15 cellular contexts compared by ENCODE assay signal in genomic region chr17:80941743-80942211, GRCh38. TPM values are rescaled to one million over a fixed set of nuclear protein-coding genes. Genes with fewer than 3 reads are reported as not detected.
DNase-seq lines count a peak whose midpoint lies in the region; ATAC-seq and TF ChIP-seq lines count a peak whose summit lies in the region.
"Had no signal": no experiment of that assay in that cellular context is flagged by ENCODE, and none has a peak within 500 bp of the region (broad histone marks: within the 10 kb centered on the region; RNA-seq: fewer than 3 reads in every experiment).

No MANE protein-coding gene starts in this region.

- H3K36me3 ChIP-seq in left lung = peaks cover 0 to 30% of the 10 kb centered on the region in 2 donors
- H3K36me3 ChIP-seq in stomach smooth muscle (ENCODE audit: control insufficient read depth in 2 of 2, insufficient read depth in 2 of 2, low read length in 2 of 2) = peaks cover 9 to 11% of the 10 kb centered on the region in 2 donors
- H3K36me3 ChIP-seq in mesendoderm (ENCODE audit: control insufficient read depth, insufficient read depth, low read length) = no peaks in the 10 kb centered on the region

- no peaks in the 10 kb centered on the region for H3K79me1 ChIP-seq in mesendoderm (ENCODE audit: low read length)

- H3K23ac ChIP-seq in mesendoderm (ENCODE audit: low read length) = no peak overlapping the region

- no peak overlapping the region for H3K4me2 ChIP-seq in mesendoderm (ENCODE audit: low read length)

- no peak overlapping the region for H2BK5ac ChIP-seq in mesendoderm (ENCODE audit: low read length)

- H3K79me2 ChIP-seq in mesendoderm (ENCODE audit: control insufficient read depth, insufficient read depth, low read length) = no peaks in the 10 kb centered on the region

- WGBS in mesendoderm (ENCODE audit: extremely low coverage, insufficient coverage, low lambda C conversion rate) = no CpG with 5 or more reads among the region's 28 CpGs

- no peak overlapping the region for H3K4me3 ChIP-seq in left lung
- peak overlapping the region; percentile 18 to 22 for H3K4me3 ChIP-seq in stomach smooth muscle (ENCODE audit: low read length in 2 of 2)
- H3K4me3 ChIP-seq in mesendoderm (ENCODE audit: low read length) = no peak overlapping the region
- H3K4me3 ChIP-seq: MG63, SJSA1 had no signal

- H3K9ac ChIP-seq in stomach smooth muscle (ENCODE audit: low read length in 2 of 2) (peak overlapping the region; percentile 43 to 66), mesendoderm (ENCODE audit: low read length) (no peak overlapping the region)

- H3K9me3 ChIP-seq in left lung (no peaks in the 10 kb centered on the region), stomach smooth muscle (ENCODE audit: control insufficient read depth in 2 of 2, low read length in 2 of 2) (no peaks in the 10 kb centered on the region)
- H3K9me3 ChIP-seq: MG63, SJSA1 had no signal

- peak; percentile 77 for DNase-seq in GM03348 (ENCODE audit: low spot score)
- DNase-seq in cerebellar cortex (ENCODE audit: low spot score) = peak; percentile 38
- DNase-seq in left lung = peak; percentile 33 to 43
- DNase-seq in mesendoderm = no peak
- no peak for DNase-seq in KG1 (lab: John Stamatoyannopoulos, UW)
- DNase-seq in NCI-H2029 (lab: John Stamatoyannopoulos, UW) = no peak
- DNase-seq: activated CD4-positive, CD25-positive, alpha-beta regulatory T cell; activated gamma-delta T cell treated with Interleukin-2 at 50 U/mL for 16 hours; effector memory CD4-positive, alpha-beta T cell; NCI-H510A treated with DMSO at 0.1 percent for 48 hours; stimulated activated naive CD4-positive, alpha-beta T cell treated with Interleukin-2 at 50 U/mL for 16 hours had no signal

- no peak overlapping the region for H3K4ac ChIP-seq in mesendoderm (ENCODE audit: low read depth, low read length)

- H3K4me1 ChIP-seq in left lung = peaks cover 6 to 43% of the 10 kb centered on the region in 2 donors
- H3K4me1 ChIP-seq in stomach smooth muscle (ENCODE audit: control insufficient read depth, insufficient read depth, low read length) = peaks cover 31% of the 10 kb centered on the region
- H3K4me1 ChIP-seq in mesendoderm (ENCODE audit: control insufficient read depth, low read depth, low read length) = no peaks in the 10 kb centered on the region
- H3K4me1 ChIP-seq: SJSA1 had no signal

- H3K27me3 ChIP-seq in left lung (no peaks in the 10 kb centered on the region), stomach smooth muscle (ENCODE audit: control insufficient read depth in 1 of 2, insufficient read depth in 2 of 2, low read length in 2 of 2) (no peaks in the 10 kb centered on the region), mesendoderm (ENCODE audit: insufficient read depth, low read length, poor library complexity) (no peaks in the 10 kb centered on the region)
- H3K27me3 ChIP-seq: MG63, SJSA1 had no signal

- no peak overlapping the region for H2AK5ac ChIP-seq in mesendoderm (ENCODE audit: low read length)

- H3K56ac ChIP-seq in mesendoderm (ENCODE audit: low read length) = no peak overlapping the region

- H2BK15ac ChIP-seq in mesendoderm (replicated peaks; ENCODE audit: low read depth) = no peak overlapping the region

- ATAC-seq in left lung (peak; percentile 31), HG02840 (IDR thresholded peaks at IDR 0.05; ENCODE audit: low FRiP score, unreplicated experiment) (no peak)

- H3K27ac ChIP-seq in left lung (peak overlapping the region in 1 of 2 donors; percentile 47), stomach smooth muscle (ENCODE audit: low read length) (peak overlapping the region; percentile 94), mesendoderm (ENCODE audit: low read depth, low read length) (no peak overlapping the region)
- H3K27ac ChIP-seq: SJSA1 had no signal

- no peak overlapping the region for H4K8ac ChIP-seq in mesendoderm (ENCODE audit: low read depth, low read length)

- no peak overlapping the region for H3K18ac ChIP-seq in mesendoderm (ENCODE audit: low read length)

- no peak overlapping the region for H4K5ac ChIP-seq in mesendoderm (ENCODE audit: low read length)

- intact Hi-C loops in left lung (cut with DNase I) = no loop called here

- H2BK120ac ChIP-seq in mesendoderm (ENCODE audit: low read depth, low read length) = no peak overlapping the region

- no peak for TF ChIP-seq CTCF in left lung (IDR thresholded peaks at IDR 0.05)

RNA-seq across cellular contexts. Expression of gene CHMP6, which starts 49.9 kb away (rescaled TPM):
- 10 to 100 TPM; 28.2 to 32.7 TPM for total RNA-seq in left lung
- polyA plus RNA-seq in mesendoderm (2013, experiment 1 of 2) = 11.6 TPM
- polyA plus RNA-seq in mesendoderm (2013, experiment 2 of 2) = 11.8 TPM

Comparison
In these comparisons a context has a peak if more than half of its experiments do, and no peak if none do; other contexts are left out.
1. DNase-seq: peak in GM03348 (single experiment), cerebellar cortex (single experiment) and left lung (2 of 2); none in mesendoderm (single experiment), KG1 (single experiment) and NCI-H2029 (single experiment).
2. H3K4me3 ChIP-seq: peak in stomach smooth muscle (2 of 2); none in left lung (0 of 2) and mesendoderm (single experiment).